10 cellular contexts compared by ENCODE assay signal in the genomic region with DNA sequence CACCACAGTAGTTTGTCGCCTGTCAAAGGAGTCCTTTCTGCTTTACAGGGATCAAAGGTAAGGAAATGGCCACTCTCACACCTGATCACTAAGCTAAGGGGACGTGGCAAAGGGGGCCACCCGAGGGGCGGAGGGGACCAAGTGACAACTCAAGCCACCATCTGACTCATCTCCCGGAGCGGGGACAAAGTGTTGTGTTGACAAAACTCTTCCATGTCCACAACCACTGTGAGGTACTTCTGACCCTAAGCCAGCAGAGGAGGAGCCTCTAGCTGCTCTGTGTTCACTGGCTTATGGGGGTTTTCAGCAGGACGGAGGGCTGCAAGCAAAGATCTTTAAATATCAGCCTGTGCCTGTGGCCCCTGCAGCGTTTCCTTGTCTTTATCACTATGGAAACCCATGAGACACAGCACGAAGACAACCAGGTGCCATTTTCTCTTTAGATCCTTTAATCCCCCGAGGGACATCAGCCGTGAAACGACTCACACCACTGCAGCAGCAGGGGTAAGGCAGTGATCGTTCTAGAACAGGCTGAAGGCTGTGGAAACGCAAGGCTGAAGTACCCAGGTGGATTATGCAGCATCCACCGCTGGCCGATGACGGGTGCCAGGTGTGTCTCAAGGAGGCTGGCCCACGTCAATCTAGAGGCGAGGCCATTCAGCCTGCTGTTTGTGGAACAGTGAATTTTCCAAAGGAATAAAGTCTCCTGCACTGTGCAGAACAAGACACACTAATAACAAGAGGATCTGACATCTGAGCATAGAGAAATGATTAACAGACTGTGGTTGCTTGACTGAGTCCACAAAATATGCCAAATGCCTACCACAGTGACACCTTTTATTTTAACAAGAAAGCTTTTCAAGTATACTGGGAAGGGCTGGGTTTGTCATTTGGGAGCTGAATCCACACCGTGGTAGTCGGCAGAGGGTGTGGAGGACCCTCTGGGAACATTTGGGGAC. TPM values are rescaled to one million over a fixed set of nuclear protein-coding genes. Genes with fewer than 3 reads are reported as not detected.
DNase-seq lines count a peak whose midpoint lies in the region; ATAC-seq and TF ChIP-seq lines count a peak whose summit lies in the region.
"Had no signal": no experiment of that assay in that cellular context is flagged by ENCODE, and none has a peak within 500 bp of the region (broad histone marks: within the 10 kb centered on the region; RNA-seq: fewer than 3 reads in every experiment).

No MANE protein-coding gene starts in this region.

- no peak overlapping the region for H3K4me3 Mint-ChIP-seq in activated CD8-positive, alpha-beta T cell treated with anti-CD3 and anti-CD28 coated beads for 36 hours

- POLR2A ChIA-PET in activated CD8-positive, alpha-beta T cell treated with anti-CD3 and anti-CD28 coated beads for 36 hours (lab: Charles Lee) = no interaction called here

- intact Hi-C loops in activated CD8-positive, alpha-beta T cell treated with anti-CD3 and anti-CD28 coated beads for 36 hours (cut with micrococcal nuclease) = no loop called here

- no peak for TF ChIP-seq CTCF in activated CD8-positive, alpha-beta T cell treated with anti-CD3 and anti-CD28 coated beads for 36 hours (IDR thresholded peaks at IDR 0.05)

- no peaks in the 10 kb centered on the region for H3K36me3 Mint-ChIP-seq in activated CD8-positive, alpha-beta T cell treated with anti-CD3 and anti-CD28 coated beads for 36 hours (ENCODE audit: low read depth)

- ATAC-seq in GM18909 (IDR thresholded peaks at IDR 0.05; ENCODE audit: poor library complexity, unreplicated experiment) = peak; percentile 72
- ATAC-seq in HG02798 (IDR thresholded peaks at IDR 0.05; ENCODE audit: poor library complexity, unreplicated experiment) = peak; percentile 66
- ATAC-seq in activated CD8-positive, alpha-beta T cell treated with anti-CD3 and anti-CD28 coated beads for 36 hours = no peak

- CTCF ChIA-PET in activated CD8-positive, alpha-beta T cell treated with anti-CD3 and anti-CD28 coated beads for 36 hours (lab: Charles Lee) = interaction anchor here (2.5 kb wide), 1 partner anchor 17 kb away, joined by 7 read pairs; no protein-coding TSS in a partner anchor

- no peak overlapping the region for H3K27ac Mint-ChIP-seq in activated CD8-positive, alpha-beta T cell treated with anti-CD3 and anti-CD28 coated beads for 36 hours

- H3K9me3 Mint-ChIP-seq in activated CD8-positive, alpha-beta T cell treated with anti-CD3 and anti-CD28 coated beads for 36 hours = no peaks in the 10 kb centered on the region

- peaks cover 5% of the 10 kb centered on the region for H3K27me3 Mint-ChIP-seq in activated CD8-positive, alpha-beta T cell treated with anti-CD3 and anti-CD28 coated beads for 36 hours

- peak; percentile 87 for DNase-seq in NCI-H146 (lab: John Stamatoyannopoulos, UW)
- DNase-seq in kidney glomerular epithelial cell (lab: John Stamatoyannopoulos, UW) = peak; percentile 81
- DNase-seq in stimulated activated CD4-positive, alpha-beta T cell treated with anti-CD3 and anti-CD28 coated beads, Interleukin-15, amount 100 ng/mL, for 24 hours = no peak
- no peak for DNase-seq in KG1 (lab: John Stamatoyannopoulos, UW)
- DNase-seq in activated CD8-positive, alpha-beta T cell treated with anti-CD3 and anti-CD28 coated beads for 36 hours = no peak
- no peak for DNase-seq in NCI-H226

- peaks cover 15% of the 10 kb centered on the region for H3K4me1 Mint-ChIP-seq in activated CD8-positive, alpha-beta T cell treated with anti-CD3 and anti-CD28 coated beads for 36 hours (ENCODE audit: low read depth)

RNA-seq across cellular contexts. Expression of a gene that starts 26.6 kb away (rescaled TPM):
- 1 to 10 TPM in 1 of 2 experiments, under 1 TPM in 1; 0.36 to 1.2 TPM for total RNA-seq in activated CD8-positive, alpha-beta T cell treated with anti-CD3 and anti-CD28 coated beads for 36 hours
- total RNA-seq: mononuclear cell, ureter had no signal

Comparison
In these comparisons a context has a peak if more than half of its experiments do, and no peak if none do; other contexts are left out.
1. DNase-seq: peak in NCI-H146 (single experiment) and kidney glomerular epithelial cell (single experiment); none in stimulated activated CD4-positive, alpha-beta T cell treated with anti-CD3 and anti-CD28 coated beads, Interleukin-15, amount 100 ng/mL, for 24 hours (single experiment), KG1 (single experiment), activated CD8-positive, alpha-beta T cell treated with anti-CD3 and anti-CD28 coated beads for 36 hours (single experiment) and NCI-H226 (single experiment).